ENCODE assay signal across 8 cellular contexts in genomic region chr2:55618649-55619055, GRCh38. TPM values are rescaled to one million over a fixed set of nuclear protein-coding genes. Genes with fewer than 3 reads are reported as not detected.
DNase-seq lines count a peak whose midpoint lies in the region; ATAC-seq, FAIRE-seq and TF ChIP-seq lines count a peak whose summit lies in the region.

No MANE protein-coding gene starts in this region.

- H3K4me2 ChIP-seq in HCT116 (ENCODE audit: low read length) (peak overlapping the region; percentile 75), MM.1S (ENCODE audit: low read depth, low read length) (peak overlapping the region; percentile 70), astrocyte (ENCODE audit: low read length) (peak overlapping the region; percentile 89)

- H3K36me3 Mint-ChIP-seq in astrocyte (ENCODE audit: low read depth, unreplicated experiment) (peaks cover 3% of the 10 kb centered on the region), progenitor cell of endocrine pancreas (ENCODE audit: insufficient read depth) (peaks cover 5% of the 10 kb centered on the region)

- no TSS peak for BruUV-seq in HCT116 (replicated peaks; lab: Mats Ljungman, UMichigan)

- H2AFZ ChIP-seq in HCT116 (ENCODE audit: low read depth, low read length, poor library complexity, severe bottlenecking), result no peak overlapping the region
- H2AFZ ChIP-seq in MM.1S (ENCODE audit: low read length), result peak overlapping the region; percentile 71
- peak overlapping the region; percentile 82 for H2AFZ ChIP-seq in astrocyte (ENCODE audit: low read depth, low read length)

- TF ChIP-seq EP300 in sigmoid colon (IDR thresholded peaks at IDR 0.05), result no peak

- CTCF ChIA-PET in HCT116 (lab: Charles Lee), result interaction anchor here (1.1 to 1.5 kb wide), 2 partner anchors 342 to 719 kb away, joined by 3 to 6 read pairs; no protein-coding TSS in a partner anchor

- H3K27me3 ChIP-seq in HCT116 (ENCODE audit: insufficient read depth, low read length) (no peaks in the 10 kb centered on the region), MM.1S (replicated peaks; ENCODE audit: insufficient read depth, low read length) (no peaks in the 10 kb centered on the region), astrocyte (ENCODE audit: insufficient read depth, low read length) (no peaks in the 10 kb centered on the region), sigmoid colon (no peaks in the 10 kb centered on the region)

- H3F3A ChIP-seq in MM.1S (ENCODE audit: insufficient read depth, low read length), result peaks cover 9% of the 10 kb centered on the region; the same call in 1 of the 2 replicates

- H3K4me1 Mint-ChIP-seq in astrocyte (ENCODE audit: low read depth, unreplicated experiment) (peaks cover 7% of the 10 kb centered on the region), progenitor cell of endocrine pancreas (ENCODE audit: low read depth) (peaks cover 19% of the 10 kb centered on the region)

- H3K79me2 ChIP-seq in HCT116 (ENCODE audit: insufficient read depth, low read length), result peaks cover 55% of the 10 kb centered on the region
- H3K79me2 ChIP-seq in MM.1S (ENCODE audit: low read length), result peaks cover 96% of the 10 kb centered on the region
- H3K79me2 ChIP-seq in astrocyte (ENCODE audit: insufficient read depth, low read length), result peaks cover 79% of the 10 kb centered on the region

- no peaks in the 10 kb centered on the region for H3K27me3 Mint-ChIP-seq in astrocyte (ENCODE audit: low read depth, unreplicated experiment)
- H3K27me3 Mint-ChIP-seq in progenitor cell of endocrine pancreas, result no peaks in the 10 kb centered on the region

- no peak overlapping the region for H3K27ac Mint-ChIP-seq in astrocyte (ENCODE audit: unreplicated experiment)
- H3K27ac Mint-ChIP-seq in progenitor cell of endocrine pancreas, result no peak overlapping the region

- H3K9ac ChIP-seq in HCT116 (ENCODE audit: low read length) (peak overlapping the region; percentile 74), MM.1S (ENCODE audit: low read length) (peak overlapping the region; percentile 88), astrocyte (ENCODE audit: low read length) (peak overlapping the region; percentile 98)

- 0 out of 2 replicates have a peak, but pooled peaks have one; percentile 21 for TF ChIP-seq POLR2A in GM12891 (IDR thresholded peaks at IDR 0.05; ENCODE audit: low read depth, low read length)
- peak; percentile 32 for TF ChIP-seq POLR2A in HCT116 (IDR thresholded peaks at IDR 0.05; ENCODE audit: borderline replicate concordance, extremely low read depth, insufficient read depth, insufficient read length)
- TF ChIP-seq POLR2A in sigmoid colon (IDR thresholded peaks at IDR 0.05), result no peak

- POLR2A ChIA-PET in HCT116 (lab: Charles Lee), result interaction anchor here (1.4 kb wide), 1 partner anchor 58 kb away, joined by 3 read pairs; no protein-coding TSS in a partner anchor

- H3K4me3 Mint-ChIP-seq in astrocyte (ENCODE audit: unreplicated experiment) (no peak overlapping the region), progenitor cell of endocrine pancreas (ENCODE audit: low read depth) (no peak overlapping the region)

- H3K27ac ChIP-seq in HCT116 (ENCODE audit: low read depth, low read length), result peak overlapping the region; percentile 70
- peak overlapping the region; percentile 98 for H3K27ac ChIP-seq in MM.1S (ENCODE audit: low read length)
- peak overlapping the region; percentile 94 for H3K27ac ChIP-seq in astrocyte (ENCODE audit: low read depth, low read length)
- peak overlapping the region; percentile 95 to 99 (median 98) for H3K27ac ChIP-seq in sigmoid colon

- DNase-seq in GM12891 (ENCODE audit: insufficient read length, low spot score), result peak; percentile 36
- peak; percentile 54 for DNase-seq in HCT116 (ENCODE audit: low read depth, low spot score)
- DNase-seq in MM.1S, result peak; percentile 68
- peak; percentile 70 for DNase-seq in SW480 (ENCODE audit: low spot score)
- DNase-seq in astrocyte (ENCODE audit: low read depth), result peak; percentile 41
- DNase-seq in hippocampal formation (lab: John Stamatoyannopoulos, UW), result peak; percentile 45 to 51
- DNase-seq in sigmoid colon, result peak; percentile 74
- no peak for DNase-seq in progenitor cell of endocrine pancreas (ENCODE audit: low spot score, unreplicated experiment)

- intact Hi-C loops in HCT116 (cut with micrococcal nuclease) (loop anchor here (5.0 kb wide), 1 partner anchor 201 kb away; the partner anchor contains the start of gene CCDC88A), sigmoid colon (cut with DNase I) (loop anchor here (5.0 kb wide), 2 partner anchors 74 to 196 kb away; partner anchors contain the start of gene PNPT1)

- WGBS in sigmoid colon, 2 donors, result 0% methylated on average over 16 of the region's 16 CpGs

- H3K36me3 ChIP-seq in HCT116 (ENCODE audit: control insufficient read depth in 1 of 2, insufficient read depth in 2 of 2, low read length in 2 of 2), result peaks cover 10 to 13% of the 10 kb centered on the region in 2 experiments; a peak in 3 of 4 replicates
- no peaks in the 10 kb centered on the region; the same call in 1 of the 2 replicates for H3K36me3 ChIP-seq in MM.1S (replicated peaks; ENCODE audit: insufficient read depth, low read length)
- H3K36me3 ChIP-seq in astrocyte (ENCODE audit: insufficient read depth, low read length), result peaks cover 2% of the 10 kb centered on the region
- H3K36me3 ChIP-seq in sigmoid colon, result peaks cover 0 to 17% (median 2%) of the 10 kb centered on the region in 4 donors

- TF ChIP-seq RAD21 in HCT116 (IDR thresholded peaks at IDR 0.05; ENCODE audit: low read depth), result no peak

- H3K4me3 ChIP-seq in HCT116 (replicated peaks in 1 of 2; ENCODE audit: low read depth in 1 of 2, low read length in 2 of 2) (peak overlapping the region; percentile 74 to 81), MM.1S (ENCODE audit: low read length) (peak overlapping the region; percentile 81), astrocyte (ENCODE audit: insufficient read depth, low read depth, low read length) (peak overlapping the region; percentile 98), sigmoid colon (peak overlapping the region; percentile 93 to 99 (median 97))

- H3K4me1 ChIP-seq in HCT116 (ENCODE audit: control insufficient read depth in 1 of 2, insufficient read depth in 2 of 2, low read length in 2 of 2) (peaks cover 5 to 11% of the 10 kb centered on the region in 2 experiments), MM.1S (ENCODE audit: low read length) (peaks cover 4% of the 10 kb centered on the region; the same call in 1 of the 2 replicates), astrocyte (ENCODE audit: insufficient read depth, low read length) (peaks cover 5% of the 10 kb centered on the region), sigmoid colon (peaks cover 0 to 47% (median 39%) of the 10 kb centered on the region in 4 donors)

- TF ChIP-seq CTCF in HCT116 (IDR thresholded peaks at IDR 0.05 in 2 of 3, conservative IDR thresholded peaks at IDR 0.05 in 1 of 3; ENCODE audit: borderline replicate concordance in 1 of 3, insufficient read depth in 1 of 3, low read depth in 2 of 3, low read length in 2 of 3) (no peak), MM.1S (IDR thresholded peaks at IDR 0.05; ENCODE audit: low read length) (no peak), astrocyte (IDR thresholded peaks at IDR 0.05; ENCODE audit: insufficient read depth, low read depth, low read length) (no peak), sigmoid colon (IDR thresholded peaks at IDR 0.05) (no peak), progenitor cell of endocrine pancreas (IDR thresholded peaks at IDR 0.05; ENCODE audit: unreplicated experiment) (no peak)

- no peaks in the 10 kb centered on the region for H3K9me3 ChIP-seq in HCT116 (ENCODE audit: control insufficient read depth in 1 of 2, insufficient read depth in 1 of 2, low read depth in 1 of 2, low read length in 2 of 2)
- no peaks in the 10 kb centered on the region for H3K9me3 ChIP-seq in MM.1S (replicated peaks; ENCODE audit: insufficient read depth, low read length)
- no peaks in the 10 kb centered on the region for H3K9me3 ChIP-seq in astrocyte (ENCODE audit: insufficient read depth, low read depth, low read length)
- H3K9me3 ChIP-seq in sigmoid colon, result no peaks in the 10 kb centered on the region

- RAD21 ChIA-PET in HCT116 (lab: Charles Lee; ENCODE audit: low non-redundant PET in 1 of 2, low total read pairs in 2 of 2, uncharacterized antibody in 2 of 2, unreplicated experiment in 2 of 2), result no interaction called here

- no peaks in the 10 kb centered on the region for H3K9me2 ChIP-seq in HCT116 (ENCODE audit: insufficient read depth)
- H3K9me2 ChIP-seq in MM.1S (replicated peaks; ENCODE audit: insufficient read depth, low read length), result no peaks in the 10 kb centered on the region

- FAIRE-seq in GM12891 (lab: Jason Lieb, UNC) (peak; percentile 90), astrocyte (lab: Jason Lieb, UNC) (no peak)

- ATAC-seq in HCT116, result peak; percentile 33

- no peaks in the 10 kb centered on the region; the same call in 1 of the 2 replicates for H4K20me1 ChIP-seq in HCT116 (ENCODE audit: insufficient read depth)
- H4K20me1 ChIP-seq in MM.1S (ENCODE audit: insufficient read depth, low read length), result peaks cover 5% of the 10 kb centered on the region; the same call in 1 of the 2 replicates
- H4K20me1 ChIP-seq in astrocyte (ENCODE audit: insufficient read depth, low read length), result peaks cover 13% of the 10 kb centered on the region

- H3K9me3 Mint-ChIP-seq in astrocyte (ENCODE audit: unreplicated experiment) (no peaks in the 10 kb centered on the region), progenitor cell of endocrine pancreas (ENCODE audit: low read depth) (no peaks in the 10 kb centered on the region)

TF ChIP-seq in GM12891, 5 proteins besides CTCF, POLR2A, EP300 and RAD21:
- TF ChIP-seq SPI1 (IDR thresholded peaks at IDR 0.05; ENCODE audit: low read depth, low read length) (no peak), TAF1 (IDR thresholded peaks at IDR 0.05; ENCODE audit: low read depth, low read length) (no peak), PAX5 (IDR thresholded peaks at IDR 0.05; ENCODE audit: insufficient read depth, low read length, severe bottlenecking) (no peak), POLR2AphosphoS5 (IDR thresholded peaks at IDR 0.05; ENCODE audit: low read depth, low read length) (no peak), POU2F2 (IDR thresholded peaks at IDR 0.05; ENCODE audit: low read depth, low read length) (no peak)

TF ChIP-seq in HCT116, 20 proteins besides CTCF, POLR2A, EP300 and RAD21 (continues in another document):
- peak; percentile 39; the same call in 1 of the 2 replicates for TF ChIP-seq SIN3A (IDR thresholded peaks at IDR 0.05; ENCODE audit: low read depth)
- no peak for TF ChIP-seq ZNF274 (IDR thresholded peaks at IDR 0.05; ENCODE audit: low read depth, low read length)
- peak; percentile 70 for TF ChIP-seq POLR2AphosphoS5 (IDR thresholded peaks at IDR 0.05; ENCODE audit: low read depth, low read length)
- TF ChIP-seq MAX (IDR thresholded peaks at IDR 0.05), result peak; percentile 85
- TF ChIP-seq JUND (IDR thresholded peaks at IDR 0.05), result no peak

RNA-seq across cellular contexts. Expression of gene PPP4R3B, which starts 1.2 kb away (rescaled TPM):
- polyA plus RNA-seq in GM12891 (2012; ENCODE audit: low read depth, missing spikeins), result 24.3 TPM
- 40.8 TPM for total RNA-seq in HCT116 (2021; ENCODE audit: unreplicated experiment)
- polyA plus RNA-seq in HCT116 (2012), result 11.8 and 14.1 TPM in 2 replicates
- total RNA-seq in astrocyte, result 33.6 and 38.2 TPM in 2 replicates
- total RNA-seq in sigmoid colon, result 10 to 100 TPM; 75.8 to 88.5 (median 78.8) TPM
- 10 to 100 TPM; 29.4 to 52.0 (median 39.0) TPM for polyA plus RNA-seq in sigmoid colon
- total RNA-seq in progenitor cell of endocrine pancreas, result 50.5 and 57.0 TPM in 2 replicates

Comparison
In these comparisons a context has a peak if more than half of its experiments do, and no peak if none do; other contexts are left out.
1. POLR2A ChIP-seq: peak in GM12891 (single experiment) and HCT116 (single experiment); none in sigmoid colon (0 of 2).
2. Peak in every context shown above with its lines, with median percentiles within 50 percentile points of each other: H3K27ac ChIP-seq, H3K4me2 ChIP-seq, H3K4me3 ChIP-seq and H3K9ac ChIP-seq.